ENCODE assay signal across 20 cellular contexts in the genomic region with DNA sequence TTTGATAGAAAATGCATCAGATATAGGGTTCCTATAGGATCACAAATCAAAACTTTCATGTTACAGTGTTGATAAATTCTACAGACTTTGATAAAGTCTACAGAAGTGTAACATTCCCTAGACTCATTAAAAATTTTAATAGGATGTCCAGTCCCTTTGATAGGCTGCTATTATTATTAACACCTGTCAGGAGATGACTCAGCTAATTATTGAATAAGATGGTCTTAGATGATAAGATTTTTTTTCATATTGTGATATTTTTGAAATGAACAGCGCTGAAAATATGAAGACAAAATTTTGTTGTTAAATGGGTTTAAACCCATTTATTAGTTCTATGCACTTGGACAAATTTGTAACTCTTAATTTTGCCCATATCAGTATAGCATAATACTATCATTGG.
"Had no signal": no experiment of that assay in that cellular context is flagged by ENCODE, and none has a peak within 500 bp of the region (broad histone marks: within the 10 kb centered on the region; RNA-seq: fewer than 3 reads in every experiment).

No MANE protein-coding gene starts in this region.

- DNase-seq: dermis blood vessel endothelial cell; dorsolateral prefrontal cortex; effector CD4-positive, alpha-beta T cell; effector memory CD4-positive, alpha-beta T cell; foreskin keratinocyte; head of caudate nucleus; heart right ventricle; left cardiac atrium; left lung; left ventricle myocardium superior; lower lobe of right lung; mesendoderm; midbrain; naive thymus-derived CD4-positive, alpha-beta T cell had no signal

- H3K36me3 ChIP-seq: esophagus muscularis mucosa, gastroesophageal sphincter, heart right ventricle, left lung, lower lobe of right lung had no signal

- H3K27ac ChIP-seq: coronary artery, esophagus muscularis mucosa, foreskin keratinocyte, gastroesophageal sphincter, heart right ventricle, left lung, lower lobe of right lung had no signal

- H3K27me3 Mint-ChIP-seq: naive thymus-derived CD4-positive, alpha-beta T cell had no signal

- H3K27ac Mint-ChIP-seq: naive thymus-derived CD4-positive, alpha-beta T cell had no signal

- H3K27me3 ChIP-seq: dorsolateral prefrontal cortex, esophagus muscularis mucosa, foreskin keratinocyte, gastroesophageal sphincter, heart right ventricle, left lung had no signal

- H3K4me3 Mint-ChIP-seq: naive thymus-derived CD4-positive, alpha-beta T cell had no signal

- H3K9me3 ChIP-seq: esophagus muscularis mucosa, gastroesophageal sphincter, left lung, lower lobe of right lung had no signal

- FAIRE-seq: endothelial cell of umbilical vein, islet of Langerhans, keratinocyte had no signal

- H3K36me3 Mint-ChIP-seq: naive thymus-derived CD4-positive, alpha-beta T cell had no signal

- H3K4me3 ChIP-seq: coronary artery, dorsolateral prefrontal cortex, esophagus muscularis mucosa, gastroesophageal sphincter, heart right ventricle, left lung, lower lobe of right lung had no signal

- H3K4me1 Mint-ChIP-seq: naive thymus-derived CD4-positive, alpha-beta T cell had no signal

- ATAC-seq: foreskin keratinocyte; gastroesophageal sphincter; heart right ventricle; left cardiac atrium; left lung; left ventricle myocardium superior; lower lobe of right lung; naive thymus-derived CD4-positive, alpha-beta T cell had no signal

- H3K4me1 ChIP-seq: esophagus muscularis mucosa, foreskin keratinocyte, gastroesophageal sphincter, heart right ventricle, left lung, lower lobe of right lung had no signal
